ENCODE assay signal across 26 cellular contexts in the genomic region with DNA sequence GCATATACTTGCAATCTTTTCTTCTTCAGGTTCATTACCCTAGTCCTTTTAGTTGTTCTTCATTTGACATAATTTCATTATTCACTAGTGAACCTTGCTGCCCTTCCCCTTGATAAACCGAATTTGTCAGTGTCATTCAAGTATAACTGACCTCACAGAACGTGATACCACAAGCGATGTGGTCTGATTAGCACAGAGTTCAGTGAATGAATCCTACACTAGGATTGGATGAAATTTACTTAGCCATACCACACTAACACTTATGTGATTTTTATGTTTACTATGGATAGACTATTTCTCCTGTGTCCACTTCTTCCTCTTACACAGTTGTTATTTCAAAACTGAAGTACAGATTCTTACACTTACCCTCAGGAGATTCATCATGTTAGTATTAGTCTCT. TPM values are rescaled to one million over a fixed set of nuclear protein-coding genes. Genes with fewer than 3 reads are reported as not detected.
"Had no signal": no experiment of that assay in that cellular context is flagged by ENCODE, and none has a peak within 500 bp of the region (broad histone marks: within the 10 kb centered on the region; RNA-seq: fewer than 3 reads in every experiment).

No MANE protein-coding gene starts in this region.

- ATAC-seq: gastrocnemius medialis, left lung had no signal

- H3K4me3 Mint-ChIP-seq: activated T-cell treated with anti-CD3 and anti-CD28 coated beads, Interleukin-2, amount 50 U/mL, for 24 hours; neural crest cell had no signal

- H3K27ac ChIP-seq: adrenal gland, breast epithelium, coronary artery, gastrocnemius medialis, left lung, prostate gland, right atrium auricular region, stomach, vagina had no signal

- H3K4me3 ChIP-seq: adrenal gland, breast epithelium, coronary artery, gastrocnemius medialis, left lung, prostate gland, right atrium auricular region, stomach, vagina had no signal

- H3K4me1 Mint-ChIP-seq: neural crest cell had no signal

- DNase-seq: activated CD4-positive, alpha-beta T cell treated with anti-CD3 and anti-CD28 coated beads, Interleukin-2, amount 50 U/mL, for 4 hours; activated effector memory CD4-positive, alpha-beta T cell treated with anti-CD3 and anti-CD28 coated beads, Interleukin-2, amount 50 U/mL, for 16 hours; activated T-cell treated with anti-CD3 and anti-CD28 coated beads, Interleukin-2, amount 50 U/mL, for 24 hours; adrenal gland; gastrocnemius medialis; head of caudate nucleus; kidney; left lung; stimulated activated CD4-positive, alpha-beta T cell treated with anti-CD3 and anti-CD28 coated beads, Interleukin-12 subunit alpha, Interleukin-12 subunit beta, amount 100 ng/mL, for 4 hours; stimulated activated CD4-positive, alpha-beta T cell treated with anti-CD3 and anti-CD28 coated beads, Interleukin-1b, Interleukin-23, amount 100 ng/mL, for 48 hours; stimulated activated CD8-positive, alpha-beta memory T cell treated with anti-CD3 and anti-CD28 coated beads, Interleukin-4, amount 100 ng/mL, for 48 hours; stomach; SW 1271; T-helper 9 cell; trophoblast cell had no signal

- H3K27ac Mint-ChIP-seq: activated naive CD4-positive, alpha-beta T cell treated with anti-CD3 and anti-CD28 coated beads, Interleukin-2, amount 50 U/mL, for 72 hours; activated T-cell treated with anti-CD3 and anti-CD28 coated beads, Interleukin-2, amount 50 U/mL, for 24 hours had no signal

- FAIRE-seq: astrocyte, endometrium, kidney had no signal

- H3K27me3 ChIP-seq: adrenal gland, breast epithelium, gastrocnemius medialis, left lung, right atrium auricular region, stomach, vagina had no signal

- H3K36me3 ChIP-seq: adrenal gland, breast epithelium, gastrocnemius medialis, left lung, prostate gland, right atrium auricular region, stomach, vagina had no signal

- H3K36me3 Mint-ChIP-seq: activated naive CD4-positive, alpha-beta T cell treated with anti-CD3 and anti-CD28 coated beads, Interleukin-2, amount 50 U/mL, for 72 hours had no signal

- H3K9me3 ChIP-seq: adrenal gland, breast epithelium, gastrocnemius medialis, left lung, prostate gland, right atrium auricular region, stomach, vagina had no signal

- H3K9me3 Mint-ChIP-seq: activated naive CD4-positive, alpha-beta T cell treated with anti-CD3 and anti-CD28 coated beads, Interleukin-2, amount 50 U/mL, for 72 hours; activated T-cell treated with anti-CD3 and anti-CD28 coated beads, Interleukin-2, amount 50 U/mL, for 24 hours; neural crest cell had no signal

RNA-seq across cellular contexts. Expression of a gene that starts 27.2 kb away (rescaled TPM):
- total RNA-seq: astrocyte, lung microvascular endothelial cell, myocyte, neural crest cell had no signal
